16 cellular contexts compared by ENCODE assay signal in the genomic region with DNA sequence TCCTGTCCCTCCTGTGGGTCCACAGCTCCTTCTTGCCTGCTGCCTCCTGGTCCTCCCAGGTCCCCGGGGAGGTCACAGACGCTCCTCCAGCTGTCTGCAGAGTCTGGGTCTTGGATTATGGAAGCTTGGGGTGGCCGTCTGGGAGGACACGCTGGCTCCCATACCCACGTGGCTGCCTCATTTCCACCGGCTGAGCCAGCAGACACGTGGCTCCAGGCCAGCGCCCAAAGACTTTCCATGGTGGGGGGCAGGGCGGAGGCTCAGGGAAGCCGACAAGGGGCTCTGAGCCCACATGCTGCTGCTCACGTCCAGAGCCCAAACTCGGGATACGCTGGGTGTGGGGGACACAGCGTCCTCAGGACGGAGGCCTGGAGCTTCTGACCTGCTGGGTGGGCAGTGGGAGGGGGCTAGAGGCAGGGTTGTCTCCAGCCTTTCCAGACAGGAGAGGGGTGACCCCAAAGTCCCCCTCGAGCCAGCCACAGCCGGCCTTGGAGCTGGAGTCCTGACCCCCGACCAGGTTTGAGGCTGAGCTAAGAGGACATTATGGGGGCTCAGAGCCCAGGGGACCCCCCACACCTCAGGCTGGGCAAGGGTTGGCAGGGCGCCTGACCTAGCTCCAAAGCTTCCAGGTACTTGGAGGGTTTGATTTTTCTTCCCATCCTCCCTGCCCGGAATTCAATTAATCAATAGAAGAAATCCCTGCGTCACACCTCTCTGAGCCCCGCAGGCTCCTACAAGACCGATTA. TPM values are rescaled to one million over a fixed set of nuclear protein-coding genes. Genes with fewer than 3 reads are reported as not detected.
A peak's percentile ranks its signal among the peaks of the same experiment; 100 is the strongest.
DNase-seq lines count a peak whose midpoint lies in the region; FAIRE-seq and TF ChIP-seq lines count a peak whose summit lies in the region.
"Had no signal": no experiment of that assay in that cellular context is flagged by ENCODE, and none has a peak within 500 bp of the region (broad histone marks: within the 10 kb centered on the region; RNA-seq: fewer than 3 reads in every experiment).

No MANE protein-coding gene starts in this region.

- no peak overlapping the region for H3K4me3 Mint-ChIP-seq in astrocyte (ENCODE audit: unreplicated experiment)
- H3K4me3 Mint-ChIP-seq: activated T-cell treated with anti-CD3 and anti-CD28 coated beads, Interleukin-2, amount 50 U/mL, for 24 hours; immature natural killer cell had no signal

- 51% methylated on average over 23 of the region's 23 CpGs for WGBS in liver
- 62 to 76% (median 70%) methylated on average over 16 to 23 of the region's 23 CpGs for WGBS in spleen, 5 donors

- H3K4me3 ChIP-seq in H7 (ENCODE audit: insufficient read depth, low read depth, low read length) = peak overlapping the region; percentile 13; the same call in 1 of the 2 replicates
- H3K4me3 ChIP-seq in astrocyte (ENCODE audit: insufficient read depth, low read depth, low read length) = no peak overlapping the region
- no peak overlapping the region for H3K4me3 ChIP-seq in liver (ENCODE audit: low read depth in 1 of 3, low read length in 3 of 3)
- H3K4me3 ChIP-seq in spleen = no peak overlapping the region
- H3K4me3 ChIP-seq: SJSA1 had no signal

- H3K36me3 ChIP-seq in H7 (replicated peaks; ENCODE audit: control insufficient read depth, insufficient read depth, low read length) (no peaks in the 10 kb centered on the region), astrocyte (ENCODE audit: insufficient read depth, low read length) (no peaks in the 10 kb centered on the region), liver (ENCODE audit: control insufficient read depth in 4 of 4, insufficient read depth in 3 of 4, low read depth in 1 of 4, low read length in 3 of 4) (no peaks in the 10 kb centered on the region), spleen (no peaks in the 10 kb centered on the region)
- H3K36me3 ChIP-seq: breast epithelium, neutrophil, SJSA1 had no signal

- H3K27me3 Mint-ChIP-seq in astrocyte (ENCODE audit: low read depth, unreplicated experiment) = peaks cover 29% of the 10 kb centered on the region
- H3K27me3 Mint-ChIP-seq: activated T-cell treated with anti-CD3 and anti-CD28 coated beads, Interleukin-2, amount 50 U/mL, for 24 hours had no signal

- FAIRE-seq in astrocyte (lab: Jason Lieb, UNC) = no peak
- FAIRE-seq: D721Med had no signal

- peak overlapping the region; percentile 77 for H3K4me2 ChIP-seq in astrocyte (ENCODE audit: low read length)

- H3K27me3 ChIP-seq in H7 (ENCODE audit: control insufficient read depth, insufficient read depth, low read length) = peaks cover 2% of the 10 kb centered on the region
- peaks cover 16% of the 10 kb centered on the region for H3K27me3 ChIP-seq in astrocyte (ENCODE audit: insufficient read depth, low read length)
- no peaks in the 10 kb centered on the region for H3K27me3 ChIP-seq in liver (ENCODE audit: control insufficient read depth in 4 of 4, insufficient read depth in 4 of 4, low read length in 3 of 4)
- H3K27me3 ChIP-seq in spleen (replicated peaks in 1 of 7) = peaks cover 0 to 24% (median 0%) of the 10 kb centered on the region in 7 donors
- H3K27me3 ChIP-seq: breast epithelium, SJSA1 had no signal

- no peak overlapping the region for H3K27ac Mint-ChIP-seq in astrocyte (ENCODE audit: unreplicated experiment)
- H3K27ac Mint-ChIP-seq: activated T-cell treated with anti-CD3 and anti-CD28 coated beads, Interleukin-2, amount 50 U/mL, for 24 hours; immature natural killer cell had no signal

- TF ChIP-seq CTCF in astrocyte (IDR thresholded peaks at IDR 0.05; ENCODE audit: insufficient read depth, low read depth, low read length) = no peak
- TF ChIP-seq CTCF in liver (IDR thresholded peaks at IDR 0.05; ENCODE audit: low read depth, low read length, missing input control) = no peak
- TF ChIP-seq CTCF in spleen (IDR thresholded peaks at IDR 0.05 in 8 of 11, conservative IDR thresholded peaks at IDR 0.05 in 3 of 11) = no peak

- H4K20me1 ChIP-seq in astrocyte (ENCODE audit: insufficient read depth, low read length) = no peaks in the 10 kb centered on the region

- H3K79me2 ChIP-seq in astrocyte (ENCODE audit: insufficient read depth, low read length) = no peaks in the 10 kb centered on the region

- DNase-seq in H7 (peak; percentile 63), astrocyte (ENCODE audit: low read depth) (no peak), spleen (peak; percentile 56), SW 1271 (lab: John Stamatoyannopoulos, UW) (no peak), DMS153 treated with DMSO at 0.1 percent for 48 hours (lab: John Stamatoyannopoulos, UW; ENCODE audit: unreplicated experiment) (no peak)
- DNase-seq in stimulated activated CD4-positive, alpha-beta T cell treated with anti-CD3 and anti-CD28 coated beads, Interleukin-4, amount 100 ng/mL, for 24 hours = no peak
- DNase-seq: activated T-cell treated with anti-CD3 and anti-CD28 coated beads, Interleukin-2, amount 50 U/mL, for 24 hours; immature natural killer cell; NCI-H1105 treated with DMSO at 0.1 percent for 48 hours; NCI-H510A treated with DMSO at 0.1 percent for 48 hours had no signal

- intact Hi-C loops in spleen (cut with DNase I; ENCODE audit: low total_unique reads) = no loop called here

- TF ChIP-seq POLR2A in spleen (IDR thresholded peaks at IDR 0.05) = no peak

- H3K9me3 ChIP-seq in astrocyte (ENCODE audit: insufficient read depth, low read depth, low read length) (no peaks in the 10 kb centered on the region), liver (ENCODE audit: control insufficient read depth in 4 of 4, low read length in 3 of 4) (no peaks in the 10 kb centered on the region), spleen (no peaks in the 10 kb centered on the region)
- H3K9me3 ChIP-seq: breast epithelium, neutrophil, SJSA1 had no signal

- H3K4me1 ChIP-seq in astrocyte (ENCODE audit: insufficient read depth, low read length) (peaks cover 15% of the 10 kb centered on the region), liver (ENCODE audit: control insufficient read depth in 4 of 4, insufficient read depth in 4 of 4, low read length in 3 of 4) (peaks cover 22 to 55% (median 39%) of the 10 kb centered on the region in 4 donors), spleen (peaks cover 7 to 41% (median 25%) of the 10 kb centered on the region in 6 donors)
- H3K4me1 ChIP-seq: breast epithelium, SJSA1 had no signal

- no peak overlapping the region for H3K9ac ChIP-seq in astrocyte (ENCODE audit: low read length)
- H3K9ac ChIP-seq in liver (ENCODE audit: low read depth in 1 of 2, low read length in 2 of 2) = peak overlapping the region in 1 of 2 donors; percentile 56

- H3K27ac ChIP-seq in astrocyte (ENCODE audit: low read depth, low read length) = no peak overlapping the region
- H3K27ac ChIP-seq in liver (ENCODE audit: low read depth in 1 of 2, low read length in 2 of 2) = peak overlapping the region; percentile 93 to 99
- peak overlapping the region in 7 of 8 donors; percentile 7 to 73 (median 50) for H3K27ac ChIP-seq in spleen
- H3K27ac ChIP-seq: neutrophil, SJSA1, VCaP had no signal

- peak; percentile 13 to 48 for TF ChIP-seq RAD21 in liver (IDR thresholded peaks at IDR 0.05)

- H3K36me3 Mint-ChIP-seq in astrocyte (ENCODE audit: low read depth, unreplicated experiment) = no peaks in the 10 kb centered on the region
- H3K36me3 Mint-ChIP-seq: immature natural killer cell had no signal

- H3K9me3 Mint-ChIP-seq in astrocyte (ENCODE audit: unreplicated experiment) = peaks cover 2% of the 10 kb centered on the region
- H3K9me3 Mint-ChIP-seq: activated T-cell treated with anti-CD3 and anti-CD28 coated beads, Interleukin-2, amount 50 U/mL, for 24 hours; immature natural killer cell had no signal

- peak overlapping the region; percentile 58 for H2AFZ ChIP-seq in astrocyte (ENCODE audit: low read depth, low read length)

- H3K4me1 Mint-ChIP-seq in astrocyte (ENCODE audit: low read depth, unreplicated experiment) = peaks cover 6% of the 10 kb centered on the region

TF ChIP-seq in liver, 16 proteins besides CTCF, POLR2A, EP300 and RAD21 (continues in another document):
- TF ChIP-seq TAF1 (conservative IDR thresholded peaks at IDR 0.05) (no peak), ZBTB33 (IDR thresholded peaks at IDR 0.05) (no peak), NR2F2 (IDR thresholded peaks at IDR 0.05) (peak; percentile 30), EGR1 (IDR thresholded peaks at IDR 0.05; ENCODE audit: low read depth in 2 of 2) (no peak), ATF3 (IDR thresholded peaks at IDR 0.05) (no peak), RXRA (IDR thresholded peaks at IDR 0.05) (peak; percentile 80 to 81), SP1 (IDR thresholded peaks at IDR 0.05) (peak; percentile 59), FOXA1 (IDR thresholded peaks at IDR 0.05) (no peak), FOXA2 (IDR thresholded peaks at IDR 0.05) (no peak), GABPA (IDR thresholded peaks at IDR 0.05 in 1 of 2, conservative IDR thresholded peaks at IDR 0.05 in 1 of 2) (no peak), HNF4A (conservative IDR thresholded peaks at IDR 0.05) (peak in 1 of 2 donors; percentile 43), JUND (IDR thresholded peaks at IDR 0.05) (no peak), HNF4G (IDR thresholded peaks at IDR 0.05) (no peak)

RNA-seq across cellular contexts. Expression of gene RNU6ATAC, which starts 24.2 kb away (rescaled TPM):
- not detected in 2 replicates for total RNA-seq in H7 (2014; rRNA removed; shearing (Covaris generic))
- total RNA-seq in astrocyte = 31.8 and 59.4 TPM in 2 replicates
- total RNA-seq in liver = not detected
- polyA plus RNA-seq in liver = not detected
- 100 to 1,000 TPM in 4 of 7 donors, not detected in 3; 223 to 404 (median 271) TPM for total RNA-seq in spleen
- polyA plus RNA-seq in spleen = not detected
- total RNA-seq: breast epithelium, SJSA1 had no signal
- polyA plus RNA-seq: immature natural killer cell had no signal

RNA-seq across cellular contexts. Expression of gene WDR5, which starts 52.7 kb away (rescaled TPM):
- 40.3 and 40.9 TPM in 2 replicates for total RNA-seq in H7 (2014; rRNA removed; shearing (Covaris generic))
- total RNA-seq in astrocyte = 26.2 and 28.1 TPM in 2 replicates
- 10 to 100 TPM; 11.4 to 21.6 TPM for total RNA-seq in liver
- polyA plus RNA-seq in liver = 10 to 100 TPM; 11.1 to 17.8 TPM
- 10 to 100 TPM; 13.8 to 23.1 (median 19.1) TPM for total RNA-seq in spleen
- polyA plus RNA-seq in spleen = 10 to 100 TPM; 15.4 to 31.3 (median 19.3) TPM

Comparison
In these comparisons a context has a peak if more than half of its experiments do, and no peak if none do; other contexts are left out.
1. DNase-seq: peak in H7 (single experiment) and spleen (single experiment); none in astrocyte (single experiment), SW 1271 (0 of 2), stimulated activated CD4-positive, alpha-beta T cell treated with anti-CD3 and anti-CD28 coated beads, Interleukin-4, amount 100 ng/mL, for 24 hours (single experiment) and DMS153 treated with DMSO at 0.1 percent for 48 hours (single experiment).